Comparison of ENCODE assay signal across 8 cellular contexts in the genomic region with DNA sequence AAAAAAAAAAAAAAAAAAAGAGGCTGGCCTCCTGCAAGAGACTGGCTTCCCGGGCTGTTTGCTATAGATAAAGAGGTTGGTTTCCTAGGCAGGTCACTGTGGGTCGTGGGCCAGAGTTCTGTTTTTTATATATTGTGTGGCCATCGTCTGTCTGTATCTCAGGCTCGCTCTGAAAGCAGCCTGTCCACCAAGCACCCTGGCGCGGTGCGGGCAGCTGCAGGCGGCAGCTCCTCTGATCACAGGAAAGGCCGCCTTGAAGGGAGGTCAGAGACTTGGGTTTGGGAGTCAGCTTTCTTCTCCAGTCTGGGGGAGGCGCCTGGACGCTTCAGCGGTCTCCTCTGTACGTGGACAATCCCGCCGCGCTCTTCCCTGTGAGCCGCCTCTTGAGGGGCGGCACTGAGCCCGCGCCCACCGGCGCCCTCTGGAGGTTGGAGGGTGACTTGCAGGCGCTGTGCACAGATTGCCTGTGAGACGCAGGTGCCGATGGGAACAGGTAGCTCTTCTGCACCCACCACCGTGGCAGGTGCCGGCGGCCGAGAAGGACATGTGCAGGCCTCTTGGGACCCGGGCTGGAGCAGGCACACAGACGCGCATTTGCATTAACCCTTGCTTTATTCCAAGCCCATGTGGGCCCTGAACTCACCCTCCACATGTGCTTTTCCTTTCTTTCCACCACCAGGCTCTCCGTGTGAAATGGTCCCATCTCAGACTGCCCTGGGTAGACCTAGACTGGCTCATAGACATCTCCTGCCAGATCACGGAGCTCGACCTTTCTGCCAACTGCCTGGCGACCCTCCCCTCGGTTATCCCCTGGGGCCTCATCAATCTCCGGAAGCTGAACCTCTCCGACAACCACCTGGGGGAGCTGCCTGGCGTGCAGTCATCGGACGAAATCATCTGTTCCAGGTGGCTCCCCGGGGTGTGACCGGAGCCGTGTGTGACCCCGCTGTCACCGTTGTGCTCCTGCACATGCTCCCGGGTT.
DNase-seq lines count a peak whose midpoint lies in the region; ATAC-seq, FAIRE-seq and TF ChIP-seq lines count a peak whose summit lies in the region.

No MANE protein-coding gene starts in this region.

- peak; percentile 96 for FAIRE-seq in GM12892 (lab: Jason Lieb, UNC)

- intact Hi-C loops in sigmoid colon (cut with DNase I) = loop anchor here (5.0 kb wide), 2 partner anchors 156 to 666 kb away; a partner anchor contains a TSS

- TF ChIP-seq EP300 in sigmoid colon (IDR thresholded peaks at IDR 0.05) = no peak

- TF ChIP-seq POLR2A in GM12892 (IDR thresholded peaks at IDR 0.05; ENCODE audit: low read depth, low read length) = 0 out of 2 replicates have a peak, but pooled peaks have one; percentile 21
- TF ChIP-seq POLR2A in sigmoid colon (IDR thresholded peaks at IDR 0.05) = no peak

- DNase-seq in GM12892 (ENCODE audit: insufficient read length) (peak; percentile 83), NCI-H1436 (lab: John Stamatoyannopoulos, UW) (peak; percentile 62), T-helper 22 cell (ENCODE audit: low read depth) (peak; percentile 60), astrocyte of the hippocampus (ENCODE audit: low read depth, low spot score) (peak; percentile 88), iPS DF 4.7 (ENCODE audit: extremely low read depth, low spot score) (peak; percentile 60), sigmoid colon (peak; percentile 88), A172 (ENCODE audit: low spot score) (no peak)

- peak; percentile 78 to 99 (median 91) for TF ChIP-seq CTCF in sigmoid colon (IDR thresholded peaks at IDR 0.05)

- H3K36me3 ChIP-seq in sigmoid colon = peaks cover 0 to 27% (median 2%) of the 10 kb centered on the region in 4 donors

- ATAC-seq in HG02840 (IDR thresholded peaks at IDR 0.05; ENCODE audit: low FRiP score, unreplicated experiment) = peak; percentile 74

- H3K4me1 ChIP-seq in sigmoid colon = peaks cover 0 to 20% (median 13%) of the 10 kb centered on the region in 4 donors

- H3K4me3 ChIP-seq in sigmoid colon = peak overlapping the region; percentile 25 to 48 (median 46)

- H3K27me3 ChIP-seq in sigmoid colon = no peaks in the 10 kb centered on the region

- H3K9me3 ChIP-seq in sigmoid colon = no peaks in the 10 kb centered on the region

- H3K27ac ChIP-seq in sigmoid colon = peak overlapping the region in 3 of 4 donors; percentile 53 to 62 (median 54)

- 30 to 31% methylated on average over 48 of the region's 48 CpGs for WGBS in sigmoid colon, 2 donors
